In genomic region chr20:61449916-61450315, GRCh38 we compare ENCODE assay signal across 9 cellular contexts.
"Had no signal": no experiment of that assay in that cellular context is flagged by ENCODE, and none has a peak within 500 bp of the region (broad histone marks: within the 10 kb centered on the region; RNA-seq: fewer than 3 reads in every experiment).

No MANE protein-coding gene starts in this region.

- H3K27me3 Mint-ChIP-seq: stimulated activated memory B cell treated with anti-CD40 and anti-IgM and Interleukin-4, amounts not matched to agents 10 μg/mL and 1 μg/mL and 100 μg/mL, for 72 hours had no signal

- H3K4me3 ChIP-seq: transverse colon had no signal

- H3K4me1 Mint-ChIP-seq: stimulated activated memory B cell treated with anti-CD40 and anti-IgM and Interleukin-4, amounts not matched to agents 10 μg/mL and 1 μg/mL and 100 μg/mL, for 72 hours had no signal

- H3K4me3 Mint-ChIP-seq: activated T-cell treated with anti-CD3 and anti-CD28 coated beads, Interleukin-2, amount 50 U/mL, for 4 hours; stimulated activated memory B cell treated with anti-CD40 and anti-IgM and Interleukin-4, amounts not matched to agents 10 μg/mL and 1 μg/mL and 100 μg/mL, for 72 hours had no signal

- H3K36me3 ChIP-seq: transverse colon had no signal

- H3K36me3 Mint-ChIP-seq: stimulated activated memory B cell treated with anti-CD40 and anti-IgM and Interleukin-4, amounts not matched to agents 10 μg/mL and 1 μg/mL and 100 μg/mL, for 72 hours had no signal

- H3K9me3 ChIP-seq: transverse colon had no signal

- H3K9me3 Mint-ChIP-seq: activated T-cell treated with anti-CD3 and anti-CD28 coated beads, Interleukin-2, amount 50 U/mL, for 4 hours; stimulated activated memory B cell treated with anti-CD40 and anti-IgM and Interleukin-4, amounts not matched to agents 10 μg/mL and 1 μg/mL and 100 μg/mL, for 72 hours had no signal

- H3K27ac ChIP-seq: parathyroid adenoma, transverse colon had no signal

- H3K27ac Mint-ChIP-seq: stimulated activated memory B cell treated with anti-CD40 and anti-IgM and Interleukin-4, amounts not matched to agents 10 μg/mL and 1 μg/mL and 100 μg/mL, for 72 hours had no signal

- DNase-seq: activated gamma-delta T cell treated with Interleukin-2 at 50 U/mL for 16 hours; activated T-cell treated with anti-CD3 and anti-CD28 coated beads, Interleukin-2, amount 50 U/mL, for 4 hours; foreskin melanocyte; kidney glomerular epithelial cell; midbrain; T-helper 2 cell; transverse colon had no signal
